Comparison of ENCODE assay signal across 30 cellular contexts in the genomic region with DNA sequence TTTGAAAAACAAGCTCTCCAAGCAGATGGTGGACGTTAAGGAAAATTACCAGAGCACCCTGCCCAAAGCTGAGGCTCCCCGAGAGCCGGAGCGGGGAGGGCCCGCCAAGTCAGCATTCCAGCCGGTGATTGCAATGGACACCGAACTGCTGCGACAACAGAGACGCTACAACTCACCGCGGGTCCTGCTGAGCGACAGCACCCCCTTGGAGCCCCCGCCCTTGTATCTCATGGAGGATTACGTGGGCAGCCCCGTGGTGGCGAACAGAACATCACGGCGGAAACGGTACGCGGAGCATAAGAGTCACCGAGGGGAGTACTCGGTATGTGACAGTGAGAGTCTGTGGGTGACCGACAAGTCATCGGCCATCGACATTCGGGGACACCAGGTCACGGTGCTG.
"Had no signal": no experiment of that assay in that cellular context is flagged by ENCODE, and none has a peak within 500 bp of the region (broad histone marks: within the 10 kb centered on the region; RNA-seq: fewer than 3 reads in every experiment).

No MANE protein-coding gene starts in this region.

- ATAC-seq: naive thymus-derived CD8-positive, alpha-beta T cell; natural killer cell treated with Interleukin-12 subunit alpha and Interleukin-12 subunit beta and Interleukin-15 and Interleukin-18, amount 100 ng/mL, for 72 hours; psoas muscle; right cardiac atrium; sciatic nerve; stimulated activated memory B cell treated with anti-CD40 and anti-IgM and Interleukin-4, amounts not matched to agents 10 μg/mL and 1 μg/mL and 100 μg/mL, for 72 hours; stimulated activated naive CD8-positive, alpha-beta T cell treated with anti-CD3 and anti-CD28 coated beads, Interleukin-15, amount 100 ng/mL, for 72 hours; stimulated activated naive CD8-positive, alpha-beta T cell treated with anti-CD3 and anti-CD28 coated beads, Interleukin-15, Interleukin-2, amounts not matched to agents 100 U/mL and 50 U/mL, for 24 hours; upper lobe of right lung had no signal

- H3K4me1 ChIP-seq: parathyroid adenoma, psoas muscle, suprapubic skin, upper lobe of right lung had no signal

- H2AFZ ChIP-seq: parathyroid adenoma had no signal

- H3K9me3 ChIP-seq: ovary, psoas muscle, spleen, suprapubic skin, testis, tibial artery, transverse colon, upper lobe of right lung, vagina had no signal

- H3K9ac ChIP-seq: parathyroid adenoma had no signal

- H3K27me3 ChIP-seq: ovary, testis, tibial artery, transverse colon, upper lobe of right lung, vagina had no signal

- H3K79me2 ChIP-seq: parathyroid adenoma had no signal

- H3K36me3 ChIP-seq: ovary, spleen, suprapubic skin, transverse colon, upper lobe of right lung, vagina had no signal

- DNase-seq: naive B cell; naive thymus-derived CD8-positive, alpha-beta T cell; nephron progenitor cell; occipital lobe; ovary; posterior cingulate gyrus; psoas muscle; right cardiac atrium; spleen; stimulated activated CD4-positive, alpha-beta T cell treated with anti-CD3 and anti-CD28 coated beads, Interleukin-12 subunit alpha, Interleukin-12 subunit beta, amount 100 ng/mL, for 4 hours; stimulated activated CD4-positive, alpha-beta T cell treated with anti-CD3 and anti-CD28 coated beads, Interleukin-1b, Interleukin-23, amount 100 ng/mL, for 48 hours; stimulated activated CD4-positive, alpha-beta T cell treated with anti-CD3 and anti-CD28 coated beads, Interleukin-4, amount 100 ng/mL, for 1 hour; stimulated activated CD4-positive, alpha-beta T cell treated with anti-CD3 and anti-CD28 coated beads, Interleukin-4, amount 100 ng/mL, for 4 hours; stimulated activated CD8-positive, alpha-beta memory T cell treated with anti-CD3 and anti-CD28 coated beads, Interleukin-4, amount 100 ng/mL, for 48 hours; stimulated activated naive CD4-positive, alpha-beta T cell; stimulated activated naive CD8-positive, alpha-beta T cell treated with anti-CD3 and anti-CD28 coated beads, Interleukin-15, amount 100 ng/mL, for 72 hours; stimulated activated naive CD8-positive, alpha-beta T cell treated with anti-CD3 and anti-CD28 coated beads, Interleukin-15, Interleukin-2, amounts not matched to agents 100 U/mL and 50 U/mL, for 24 hours; substantia nigra; testis; tibial artery; transverse colon; upper lobe of right lung had no signal

- H3K27ac ChIP-seq: parathyroid adenoma, psoas muscle, skin epidermis, spleen, suprapubic skin, testis, upper lobe of right lung, vagina had no signal

- H3K4me3 ChIP-seq: ovary, psoas muscle, skin epidermis, smooth muscle cell, spleen, suprapubic skin, testis, tibial artery, transverse colon, upper lobe of right lung, vagina had no signal

- H3K4me2 ChIP-seq: smooth muscle cell had no signal
